ENCODE assay signal across 17 cellular contexts in the genomic region with DNA sequence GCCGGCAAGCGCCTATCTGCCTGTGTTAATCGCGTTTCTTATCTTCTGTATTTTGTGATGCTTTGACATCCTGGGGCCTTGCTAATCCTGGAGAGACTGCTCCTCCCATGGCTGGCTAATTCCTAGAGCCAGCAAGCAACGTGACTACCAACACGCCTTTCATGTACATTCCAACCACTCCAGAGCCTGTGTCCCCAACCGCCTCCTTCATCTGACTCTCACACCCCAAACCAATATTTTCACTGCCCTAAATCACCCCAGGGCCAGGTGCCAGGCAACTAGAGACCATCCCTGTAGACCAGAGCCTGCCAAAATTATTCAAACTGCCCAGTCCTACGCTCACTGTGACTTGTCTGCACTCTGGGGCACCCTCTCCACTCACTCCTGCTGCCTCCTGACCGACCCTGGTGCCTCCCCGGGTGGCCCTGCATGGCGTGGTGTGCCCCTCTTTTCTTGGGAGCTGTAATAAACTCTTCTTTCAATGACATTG. TPM values are rescaled to one million over a fixed set of nuclear protein-coding genes. Genes with fewer than 3 reads are reported as not detected.
DNase-seq lines count a peak whose midpoint lies in the region; ATAC-seq and TF ChIP-seq lines count a peak whose summit lies in the region.
"Had no signal": no experiment of that assay in that cellular context is flagged by ENCODE, and none has a peak within 500 bp of the region (broad histone marks: within the 10 kb centered on the region; RNA-seq: fewer than 3 reads in every experiment).

No MANE protein-coding gene starts in this region.

- POLR2A ChIA-PET in Caco-2 (lab: Charles Lee) (no interaction called here), IMR-90 (lab: Charles Lee; ENCODE audit: unreplicated experiment) (no interaction called here)

- H3K27ac ChIP-seq in IMR-90 (ENCODE audit: insufficient read depth, low read length) = no peak overlapping the region
- H3K27ac ChIP-seq: parathyroid adenoma had no signal

- H2AK5ac ChIP-seq in IMR-90 (ENCODE audit: low read depth, low read length) = peak overlapping the region; percentile 84; the same call in 1 of the 2 replicates

- ATAC-seq in IMR-90 (ENCODE audit: low read depth) (no peak), HG02642 (IDR thresholded peaks at IDR 0.05; ENCODE audit: poor library complexity, unreplicated experiment) (no peak)
- ATAC-seq: activated CD4-positive, alpha-beta T cell treated with anti-CD3 and anti-CD28 coated beads for 36 hours had no signal

- DNase-seq in Caco-2 (no peak), IMR-90 (no peak), fibroblast of peridontal ligament (ENCODE audit: extremely low read depth) (peak; percentile 16), osteocyte (ENCODE audit: extremely low spot score, unreplicated experiment) (peak; percentile 77), amygdala (lab: John Stamatoyannopoulos, UW) (no peak), NCI-H510A (lab: John Stamatoyannopoulos, UW) (no peak)
- DNase-seq in stimulated activated CD4-positive, alpha-beta T cell treated with anti-CD3 and anti-CD28 coated beads, Interleukin-15, amount 100 ng/mL, for 24 hours = no peak
- DNase-seq: activated CD4-positive, alpha-beta T cell treated with anti-CD3 and anti-CD28 coated beads for 36 hours; activated T-cell treated with anti-CD3 and anti-CD28 coated beads, Interleukin-2, amount 50 U/mL, for 48 hours; C1 segment of cervical spinal cord; KG1; NCI-H1417 treated with DMSO at 0.1 percent for 48 hours; NCI-H510A treated with DMSO at 0.1 percent for 48 hours had no signal

- no peak for TF ChIP-seq POLR2A in IMR-90 (IDR thresholded peaks at IDR 0.05; ENCODE audit: low read depth, low read length)

- H3K79me1 ChIP-seq in IMR-90 (ENCODE audit: low read depth in 1 of 2, low read length in 2 of 2) = 0 out of 4 replicates have a peak, but pooled peaks cover 0 to 3% of the 10 kb centered on the region in 2 experiments

- 0 out of 3 replicates have a peak overlapping the region, but pooled peaks have one; percentile 10 for H2BK15ac ChIP-seq in IMR-90 (ENCODE audit: low read depth, low read length)

- peaks cover 24% of the 10 kb centered on the region for H3K4me1 ChIP-seq in Caco-2
- peaks cover 20% of the 10 kb centered on the region for H3K4me1 ChIP-seq in IMR-90 (ENCODE audit: control insufficient read depth, insufficient read depth, low read length)
- H3K4me1 ChIP-seq: ascending aorta, parathyroid adenoma, Peyer's patch had no signal

- peak overlapping the region; percentile 10 for H2AFZ ChIP-seq in IMR-90 (replicated peaks; ENCODE audit: low read length, poor library complexity)
- H2AFZ ChIP-seq: parathyroid adenoma had no signal

- no peak overlapping the region for H3K23ac ChIP-seq in IMR-90 (ENCODE audit: low read depth, low read length)

- 0 out of 2 replicates have a peak overlapping the region, but pooled peaks have one; percentile 48 for H4K91ac ChIP-seq in IMR-90 (ENCODE audit: insufficient read depth, low read depth, low read length)

- H4K8ac ChIP-seq in IMR-90 (ENCODE audit: low read depth in 2 of 2, low read length in 2 of 2) = peak overlapping the region in 1 of 2 experiments; percentile 5; a peak in 1 of 4 replicates

- H3K14ac ChIP-seq in IMR-90 (replicated peaks; ENCODE audit: low read depth, low read length) = no peak overlapping the region; the same call in 1 of the 2 replicates

- dilution Hi-C loops in IMR-90 (cut with HindIII; ENCODE audit: low sequenced_read_pairs, unreplicated experiment) = no loop called here

- H3K4me2 ChIP-seq in IMR-90 (ENCODE audit: low read depth, low read length) = no peak overlapping the region

- H3K9ac ChIP-seq in IMR-90 (ENCODE audit: low read depth, low read length) = no peak overlapping the region
- H3K9ac ChIP-seq: parathyroid adenoma had no signal

- H3K36me3 ChIP-seq in Caco-2 (ENCODE audit: control insufficient read depth, insufficient read depth, low read length) (no peaks in the 10 kb centered on the region), IMR-90 (ENCODE audit: control insufficient read depth, insufficient read depth, low read length) (no peaks in the 10 kb centered on the region)
- H3K36me3 ChIP-seq: ascending aorta, Peyer's patch had no signal

- TF ChIP-seq CTCF in Caco-2 (IDR thresholded peaks at IDR 0.05; ENCODE audit: insufficient read depth in 1 of 2, low read depth in 1 of 2, low read length in 1 of 2, severe bottlenecking in 1 of 2, unreplicated experiment in 1 of 2) = no peak
- TF ChIP-seq CTCF in IMR-90 (conservative IDR thresholded peaks at IDR 0.05; ENCODE audit: low read depth, low read length) = no peak
- TF ChIP-seq CTCF in osteocyte (IDR thresholded peaks at IDR 0.05) = no peak

- peak overlapping the region; percentile 95 for H2BK120ac ChIP-seq in IMR-90 (ENCODE audit: low read depth, low read length)

- H3K9me1 ChIP-seq in IMR-90 (ENCODE audit: insufficient read depth, low read length) = peaks cover 28% of the 10 kb centered on the region

- peak overlapping the region; percentile 46 for H2BK20ac ChIP-seq in IMR-90 (ENCODE audit: low read depth, low read length)

- no peaks in the 10 kb centered on the region for H3K27me3 ChIP-seq in Caco-2 (replicated peaks; ENCODE audit: control insufficient read depth, insufficient read depth, low read length)
- H3K27me3 ChIP-seq in IMR-90 (ENCODE audit: control insufficient read depth, insufficient read depth, low read length) = no peaks in the 10 kb centered on the region
- H3K27me3 ChIP-seq: ascending aorta, Peyer's patch had no signal

- CTCF ChIA-PET in Caco-2 (lab: Charles Lee) (no interaction called here), IMR-90 (lab: Yijun Ruan, JAX) (no interaction called here)

- in situ Hi-C loops in IMR-90 (cut with MboI; ENCODE audit: low sequenced_read_pairs) = no loop called here

- H3K4me3 ChIP-seq in Caco-2 (ENCODE audit: low read depth, low read length) (no peak overlapping the region), IMR-90 (ENCODE audit: insufficient read depth, low read depth, low read length) (no peak overlapping the region)
- H3K4me3 ChIP-seq: ascending aorta, Peyer's patch had no signal

- H3K9me3 ChIP-seq in Caco-2 (no peaks in the 10 kb centered on the region), IMR-90 (ENCODE audit: control insufficient read depth, insufficient read depth, low read length) (no peaks in the 10 kb centered on the region)
- H3K9me3 ChIP-seq: ascending aorta, Peyer's patch had no signal

- H3K4me1 Mint-ChIP-seq in Caco-2 (ENCODE audit: low read depth, unreplicated experiment) (peaks cover 20% of the 10 kb centered on the region), osteocyte (ENCODE audit: unreplicated experiment) (peaks cover 47% of the 10 kb centered on the region)
- H3K4me1 Mint-ChIP-seq: activated CD4-positive, alpha-beta T cell treated with anti-CD3 and anti-CD28 coated beads for 36 hours had no signal

- no peak overlapping the region for H2BK5ac ChIP-seq in IMR-90 (ENCODE audit: low read depth, low read length, poor library complexity, severe bottlenecking)

- H4K5ac ChIP-seq in IMR-90 (ENCODE audit: low read depth, low read length) = no peak overlapping the region

- H3K56ac ChIP-seq in IMR-90 (ENCODE audit: extremely low read depth, insufficient read depth, low read length) = no peak overlapping the region

- H3K4me3 Mint-ChIP-seq in Caco-2 (ENCODE audit: unreplicated experiment) (no peak overlapping the region), osteocyte (ENCODE audit: unreplicated experiment) (no peak overlapping the region)
- H3K4me3 Mint-ChIP-seq: activated CD4-positive, alpha-beta T cell treated with anti-CD3 and anti-CD28 coated beads for 36 hours had no signal

- H3K36me3 Mint-ChIP-seq in Caco-2 (ENCODE audit: insufficient read depth, unreplicated experiment) (no peaks in the 10 kb centered on the region), osteocyte (ENCODE audit: unreplicated experiment) (no peaks in the 10 kb centered on the region)

- H3K27me3 Mint-ChIP-seq in Caco-2 (ENCODE audit: insufficient read depth, unreplicated experiment) (no peaks in the 10 kb centered on the region), osteocyte (ENCODE audit: unreplicated experiment) (no peaks in the 10 kb centered on the region)

- H3K9me3 Mint-ChIP-seq in Caco-2 (ENCODE audit: unreplicated experiment) (no peaks in the 10 kb centered on the region), osteocyte (ENCODE audit: unreplicated experiment) (no peaks in the 10 kb centered on the region)

- BruUV-seq in Caco-2 (replicated peaks; lab: Mats Ljungman, UMichigan) = no TSS peak
- BruUV-seq in IMR-90 (replicated peaks; lab: Mats Ljungman, UMichigan) = no TSS peak

- no peaks in the 10 kb centered on the region for H4K20me1 ChIP-seq in IMR-90 (ENCODE audit: insufficient read depth, low read length)

- 90% methylated on average over 10 of the region's 11 CpGs; no CpG with 5 or more reads in 1 of the 2 experiments for WGBS in IMR-90 (ENCODE audit: extremely low coverage in 2 of 2, insufficient read length in 1 of 2), 2 experiments

- H3K4ac ChIP-seq in IMR-90 (ENCODE audit: low read depth, low read length) = peak overlapping the region; percentile 31

- H3K18ac ChIP-seq in IMR-90 (ENCODE audit: low read depth, low read length) = no peak overlapping the region

- intact Hi-C loops in Caco-2 (cut with micrococcal nuclease; ENCODE audit: unreplicated experiment) = no loop called here
- intact Hi-C loops in IMR-90 (cut with micrococcal nuclease) = no loop called here

- peak overlapping the region; percentile 4 for H3K27ac Mint-ChIP-seq in Caco-2 (ENCODE audit: unreplicated experiment)
- peak overlapping the region; percentile 96 for H3K27ac Mint-ChIP-seq in osteocyte (ENCODE audit: unreplicated experiment)
- H3K27ac Mint-ChIP-seq: activated CD4-positive, alpha-beta T cell treated with anti-CD3 and anti-CD28 coated beads for 36 hours had no signal

- H2AK9ac ChIP-seq in IMR-90 (replicated peaks; ENCODE audit: low read depth, low read length, poor library complexity) = no peak overlapping the region

- no peak for TF ChIP-seq RAD21 in IMR-90 (IDR thresholded peaks at IDR 0.05; ENCODE audit: low read length)

TF ChIP-seq in IMR-90, 13 proteins besides CTCF, POLR2A, EP300 and RAD21:
- TF ChIP-seq MAZ (IDR thresholded peaks at IDR 0.05; ENCODE audit: borderline replicate concordance, low read depth, low read length) (no peak), NFE2L2 (IDR thresholded peaks at IDR 0.05; ENCODE audit: low read depth, low read length) (no peak), CEBPB (IDR thresholded peaks at IDR 0.05; ENCODE audit: low read depth, low read length) (no peak)

RNA-seq across cellular contexts. Expression of gene COL5A1, which starts 50.5 kb away (rescaled TPM):
- total RNA-seq in Caco-2 (2022) = 4.8 and 5.7 TPM in 2 replicates
- 19.2 and 21.1 TPM in 2 replicates for total RNA-seq in IMR-90 (2012; rRNA removed)
- polyA plus RNA-seq in IMR-90 (2012; rRNA removed) = 154 and 173 TPM in 2 replicates
- 95.5 and 194 TPM in 2 replicates for polyA plus RNA-seq in IMR-90 (2012; cell fraction: cytosol; rRNA removed)
- polyA plus RNA-seq in IMR-90 (2012; cell fraction: nucleus; rRNA removed; ENCODE audit: low replicate concordance) = 391 and 419 TPM in 2 replicates
- total RNA-seq in osteocyte = 1,552 and 1,672 TPM in 2 replicates

Comparison
In these comparisons a context has a peak if more than half of its experiments do, and no peak if none do; other contexts are left out.
1. DNase-seq: peak in fibroblast of peridontal ligament (single experiment) and osteocyte (single experiment); none in Caco-2 (0 of 2), IMR-90 (single experiment), amygdala (0 of 56), NCI-H510A (single experiment) and stimulated activated CD4-positive, alpha-beta T cell treated with anti-CD3 and anti-CD28 coated beads, Interleukin-15, amount 100 ng/mL, for 24 hours (single experiment).
2. RNA of gene COL5A1, which starts 50.5 kb away (total RNA-seq): 1,552 to 1,672 TPM in osteocyte; 19.2 to 21.1 TPM in IMR-90 and 4.8 to 5.7 TPM in Caco-2; every median in the first group is over 10 times any median in the second.